In the genomic region with DNA sequence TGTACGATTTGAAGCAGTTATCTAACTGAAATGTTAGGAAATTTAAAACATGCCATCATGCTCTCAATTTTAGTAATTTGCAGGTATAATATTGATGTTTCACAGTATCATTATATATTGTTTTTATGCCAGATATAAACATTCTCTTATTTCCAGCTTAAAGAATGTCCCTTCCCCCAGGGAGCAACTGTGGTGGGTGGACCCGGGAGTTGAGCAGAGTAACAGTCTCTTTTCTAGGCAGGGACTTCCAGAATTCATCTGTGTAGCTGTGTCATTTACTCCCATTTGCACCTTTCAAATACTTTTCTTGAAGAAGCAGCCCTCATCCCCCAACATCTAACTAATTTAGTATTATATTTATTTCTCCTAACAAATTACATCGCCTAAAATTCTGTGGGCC, we compare ENCODE assay signal across 26 cellular contexts.
"Had no signal": no experiment of that assay in that cellular context is flagged by ENCODE, and none has a peak within 500 bp of the region (broad histone marks: within the 10 kb centered on the region; RNA-seq: fewer than 3 reads in every experiment).

No MANE protein-coding gene starts in this region.

- H3K36me3 Mint-ChIP-seq: activated CD8-positive, alpha-beta memory T cell treated with anti-CD3 and anti-CD28 coated beads, Interleukin-2, amount 10 ng/mL, durations not matched to agents 7 days and 5 days; naive B cell had no signal

- DNase-seq: activated B cell treated with CpG ODN at 0.5 μM for 24 hours; activated CD4-positive, alpha-beta memory T cell treated with anti-CD3 and anti-CD28 coated beads, Interleukin-2, amount 10 ng/mL, durations not matched to agents 7 days and 5 days; activated CD4-positive, alpha-beta T cell treated with anti-CD3 and anti-CD28 coated beads for 4 hours; activated CD8-positive, alpha-beta memory T cell treated with anti-CD3 and anti-CD28 coated beads, Interleukin-2, amount 10 ng/mL, durations not matched to agents 7 days and 5 days; activated naive CD4-positive, alpha-beta T cell; activated naive CD8-positive, alpha-beta T cell treated with anti-CD3 and anti-CD28 coated beads for 36 hours; activated T-cell treated with anti-CD3 and anti-CD28 coated beads, Interleukin-2, amount 50 U/mL, for 1 hour; amniotic stem cell; body of pancreas; caudate nucleus; dorsolateral prefrontal cortex; islet precursor cell; naive B cell; stimulated activated CD4-positive, alpha-beta T cell treated with anti-CD3 and anti-CD28 coated beads, Interleukin-2, amount 100 ng/mL, for 24 hours; stimulated activated naive CD8-positive, alpha-beta T cell treated with anti-CD3 and anti-CD28 coated beads, Interleukin-15, Interleukin-2, amounts not matched to agents 100 U/mL and 50 U/mL, for 24 hours; substantia nigra; tibial artery had no signal

- FAIRE-seq: colon, urothelium cell line had no signal

- H3K27me3 ChIP-seq: body of pancreas, dorsolateral prefrontal cortex, foreskin keratinocyte, hepatocyte, right atrium auricular region, tibial artery had no signal

- H3K27me3 Mint-ChIP-seq: activated B cell treated with CpG ODN at 0.5 μM for 24 hours; activated CD4-positive, alpha-beta memory T cell treated with anti-CD3 and anti-CD28 coated beads, Interleukin-2, amount 10 ng/mL, durations not matched to agents 7 days and 5 days; activated CD8-positive, alpha-beta memory T cell treated with anti-CD3 and anti-CD28 coated beads, Interleukin-2, amount 10 ng/mL, durations not matched to agents 7 days and 5 days; activated naive CD8-positive, alpha-beta T cell treated with anti-CD3 and anti-CD28 coated beads for 36 hours; activated T-helper 17 cell treated with anti-CD3 and anti-CD28 coated beads, Interleukin-2, amount 50 U/mL, for 72 hours; naive B cell had no signal

- H3K36me3 ChIP-seq: prostate gland, right atrium auricular region, tibial artery had no signal

- H3K9me3 Mint-ChIP-seq: activated B cell treated with CpG ODN at 0.5 μM for 24 hours; activated CD4-positive, alpha-beta memory T cell treated with anti-CD3 and anti-CD28 coated beads, Interleukin-2, amount 10 ng/mL, durations not matched to agents 7 days and 5 days; activated naive CD8-positive, alpha-beta T cell treated with anti-CD3 and anti-CD28 coated beads for 36 hours; activated T-helper 17 cell treated with anti-CD3 and anti-CD28 coated beads, Interleukin-2, amount 50 U/mL, for 72 hours; naive B cell; neural crest cell had no signal

- H2AFZ ChIP-seq: hepatocyte had no signal

- H3K27ac ChIP-seq: body of pancreas, dorsolateral prefrontal cortex, hepatocyte, prostate gland, right atrium auricular region, tibial artery had no signal

- H3K4me2 ChIP-seq: hepatocyte had no signal

- H3K9me3 ChIP-seq: body of pancreas, prostate gland, right atrium auricular region, tibial artery had no signal

- H3K4me1 ChIP-seq: prostate gland had no signal

- ATAC-seq: body of pancreas had no signal

- H3K27ac Mint-ChIP-seq: activated B cell treated with CpG ODN at 0.5 μM for 24 hours; activated CD4-positive, alpha-beta memory T cell treated with anti-CD3 and anti-CD28 coated beads, Interleukin-2, amount 10 ng/mL, durations not matched to agents 7 days and 5 days; activated CD8-positive, alpha-beta memory T cell treated with anti-CD3 and anti-CD28 coated beads, Interleukin-2, amount 10 ng/mL, durations not matched to agents 7 days and 5 days; activated naive CD8-positive, alpha-beta T cell treated with anti-CD3 and anti-CD28 coated beads for 36 hours; activated T-helper 17 cell treated with anti-CD3 and anti-CD28 coated beads, Interleukin-2, amount 50 U/mL, for 72 hours had no signal

- H3K4me3 Mint-ChIP-seq: activated B cell treated with CpG ODN at 0.5 μM for 24 hours; activated CD4-positive, alpha-beta memory T cell treated with anti-CD3 and anti-CD28 coated beads, Interleukin-2, amount 10 ng/mL, durations not matched to agents 7 days and 5 days; activated CD8-positive, alpha-beta memory T cell treated with anti-CD3 and anti-CD28 coated beads, Interleukin-2, amount 10 ng/mL, durations not matched to agents 7 days and 5 days; activated naive CD8-positive, alpha-beta T cell treated with anti-CD3 and anti-CD28 coated beads for 36 hours; activated T-helper 17 cell treated with anti-CD3 and anti-CD28 coated beads, Interleukin-2, amount 50 U/mL, for 72 hours; naive B cell; neural crest cell had no signal

- H3K4me3 ChIP-seq: body of pancreas, dorsolateral prefrontal cortex, hepatocyte, lung, prostate gland, right atrium auricular region, tibial artery had no signal
